ENCODE assay signal across 16 cellular contexts in genomic region chr4:8736083-8736825, GRCh38.
DNase-seq lines count a peak whose midpoint lies in the region; ATAC-seq and TF ChIP-seq lines count a peak whose summit lies in the region.
"Had no signal": no experiment of that assay in that cellular context is flagged by ENCODE, and none has a peak within 500 bp of the region (broad histone marks: within the 10 kb centered on the region; RNA-seq: fewer than 3 reads in every experiment).

No MANE protein-coding gene starts in this region.

- H2AFZ ChIP-seq in SK-N-SH (ENCODE audit: low read depth) (no peak overlapping the region), IMR-90 (replicated peaks; ENCODE audit: low read length, poor library complexity) (no peak overlapping the region)

- no peaks in the 10 kb centered on the region for H3K9me1 ChIP-seq in IMR-90 (ENCODE audit: insufficient read depth, low read length)

- no peak for TF ChIP-seq CTCF in SK-N-SH (IDR thresholded peaks at IDR 0.05)
- no peak for TF ChIP-seq CTCF in IMR-90 (conservative IDR thresholded peaks at IDR 0.05; ENCODE audit: low read depth, low read length)
- no peak for TF ChIP-seq CTCF in esophagus muscularis mucosa (IDR thresholded peaks at IDR 0.05)
- TF ChIP-seq CTCF in sigmoid colon (IDR thresholded peaks at IDR 0.05): no peak

- no peak overlapping the region for H4K8ac ChIP-seq in IMR-90 (ENCODE audit: low read depth in 2 of 2, low read length in 2 of 2)

- no peak overlapping the region for H3K18ac ChIP-seq in IMR-90 (ENCODE audit: low read depth, low read length)

- POLR2A ChIA-PET in SK-N-SH (lab: Yijun Ruan, JAX) (no interaction called here), IMR-90 (lab: Charles Lee; ENCODE audit: unreplicated experiment) (no interaction called here)

- TF ChIP-seq RAD21 in SK-N-SH (IDR thresholded peaks at IDR 0.05; ENCODE audit: low read length): no peak
- TF ChIP-seq RAD21 in IMR-90 (IDR thresholded peaks at IDR 0.05; ENCODE audit: low read length): no peak

- H3K4me3 ChIP-seq in SK-N-SH (ENCODE audit: low read depth in 2 of 2, low read length in 1 of 2) (no peak overlapping the region), IMR-90 (ENCODE audit: insufficient read depth, low read depth, low read length) (no peak overlapping the region), esophagus muscularis mucosa (no peak overlapping the region), sigmoid colon (no peak overlapping the region)
- H3K4me3 ChIP-seq: SK-N-MC had no signal

- peak overlapping the region; percentile 3; the same call in 1 of the 2 replicates for H3K56ac ChIP-seq in IMR-90 (ENCODE audit: extremely low read depth, insufficient read depth, low read length)

- H3K9ac ChIP-seq in SK-N-SH: no peak overlapping the region
- no peak overlapping the region for H3K9ac ChIP-seq in IMR-90 (ENCODE audit: low read depth, low read length)
- H3K9ac ChIP-seq: KMS-11 had no signal

- H3K4ac ChIP-seq in IMR-90 (ENCODE audit: low read depth, low read length): no peak overlapping the region

- no peaks in the 10 kb centered on the region for H3K36me3 ChIP-seq in SK-N-SH (replicated peaks in 1 of 2; ENCODE audit: control insufficient read depth in 1 of 2, insufficient read depth in 2 of 2, low read length in 1 of 2)
- no peaks in the 10 kb centered on the region for H3K36me3 ChIP-seq in IMR-90 (ENCODE audit: control insufficient read depth, insufficient read depth, low read length)
- no peaks in the 10 kb centered on the region for H3K36me3 ChIP-seq in esophagus muscularis mucosa
- H3K36me3 ChIP-seq in sigmoid colon: no peaks in the 10 kb centered on the region

- H3K23ac ChIP-seq in IMR-90 (ENCODE audit: low read depth, low read length): no peak overlapping the region

- H3K14ac ChIP-seq in IMR-90 (replicated peaks; ENCODE audit: low read depth, low read length): no peak overlapping the region

- H3K4me1 ChIP-seq in SK-N-SH (ENCODE audit: control insufficient read depth in 1 of 2, insufficient read depth in 2 of 2, low read depth in 1 of 2, low read length in 1 of 2) (no peaks in the 10 kb centered on the region), IMR-90 (ENCODE audit: control insufficient read depth, insufficient read depth, low read length) (no peaks in the 10 kb centered on the region), esophagus muscularis mucosa (no peaks in the 10 kb centered on the region), sigmoid colon (no peaks in the 10 kb centered on the region)
- H3K4me1 ChIP-seq: Caco-2 had no signal

- H3K27me3 ChIP-seq in SK-N-SH (ENCODE audit: insufficient read depth) (no peaks in the 10 kb centered on the region), IMR-90 (ENCODE audit: control insufficient read depth, insufficient read depth, low read length) (no peaks in the 10 kb centered on the region), esophagus muscularis mucosa (peaks cover 0 to 9% (median 0%) of the 10 kb centered on the region in 4 donors), sigmoid colon (no peaks in the 10 kb centered on the region)

- DNase-seq in SK-N-SH (peak; percentile 7), IMR-90 (no peak), esophagus muscularis mucosa (ENCODE audit: extremely low spot score) (peak; percentile 91), sigmoid colon (peak; percentile 44), H4 (ENCODE audit: low spot score) (no peak)
- DNase-seq: Caco-2, DMS53, NCI-H2029, NCI-H510A treated with DMSO at 0.1 percent for 48 hours, PC-3 had no signal

- no peaks in the 10 kb centered on the region for H3K79me2 ChIP-seq in SK-N-SH (ENCODE audit: insufficient read depth)

- H2BK15ac ChIP-seq in IMR-90 (ENCODE audit: low read depth, low read length): no peak overlapping the region

- H4K20me1 ChIP-seq in SK-N-SH (ENCODE audit: insufficient read depth): no peaks in the 10 kb centered on the region
- H4K20me1 ChIP-seq in IMR-90 (ENCODE audit: insufficient read depth, low read length): no peaks in the 10 kb centered on the region

- no peak for ATAC-seq in SK-N-SH treated with all-trans-retinoic acid at 6 μM for 48 hours
- ATAC-seq in IMR-90 (ENCODE audit: low read depth): no peak
- ATAC-seq in GM21529 (IDR thresholded peaks at IDR 0.05; ENCODE audit: unreplicated experiment): no peak
- ATAC-seq in HG03159 (IDR thresholded peaks at IDR 0.05; ENCODE audit: unreplicated experiment): no peak
- ATAC-seq: PC-3 had no signal

- H3K9me3 ChIP-seq in SK-N-SH: no peaks in the 10 kb centered on the region
- H3K9me3 ChIP-seq in IMR-90 (ENCODE audit: control insufficient read depth, insufficient read depth, low read length): peaks cover 11% of the 10 kb centered on the region
- H3K9me3 ChIP-seq in esophagus muscularis mucosa: peaks cover 0 to 19% (median 2%) of the 10 kb centered on the region in 4 donors
- peaks cover 0 to 2% (median 0%) of the 10 kb centered on the region in 4 donors for H3K9me3 ChIP-seq in sigmoid colon
- H3K9me3 ChIP-seq: Caco-2 had no signal

- H3K9me2 ChIP-seq in SK-N-SH: no peaks in the 10 kb centered on the region

- H2AK9ac ChIP-seq in IMR-90 (replicated peaks; ENCODE audit: low read depth, low read length, poor library complexity): no peak overlapping the region

- BruUV-seq in IMR-90 (replicated peaks; lab: Mats Ljungman, UMichigan): no TSS peak

- TF ChIP-seq EP300 in SK-N-SH (IDR thresholded peaks at IDR 0.05; ENCODE audit: borderline replicate concordance in 1 of 2, low read depth in 1 of 2, low read length in 1 of 2) (no peak), esophagus muscularis mucosa (IDR thresholded peaks at IDR 0.05) (no peak), sigmoid colon (IDR thresholded peaks at IDR 0.05) (no peak)

- no peak overlapping the region for H4K5ac ChIP-seq in IMR-90 (ENCODE audit: low read depth, low read length)

- no peaks in the 10 kb centered on the region for H3F3A ChIP-seq in SK-N-SH (replicated peaks; ENCODE audit: insufficient read depth)

- H2BK5ac ChIP-seq in IMR-90 (ENCODE audit: low read depth, low read length, poor library complexity, severe bottlenecking): no peak overlapping the region

- CTCF ChIA-PET in SK-N-SH (lab: Yijun Ruan, JAX): interaction anchor here (1.0 kb wide), 1 partner anchor 11 kb away, joined by 3 read pairs; no protein-coding TSS in a partner anchor
- CTCF ChIA-PET in IMR-90 (lab: Yijun Ruan, JAX): no interaction called here

- no peak overlapping the region for H3K4me2 ChIP-seq in SK-N-SH
- no peak overlapping the region for H3K4me2 ChIP-seq in IMR-90 (ENCODE audit: low read depth, low read length)
- H3K4me2 ChIP-seq: KMS-11 had no signal

- H2BK20ac ChIP-seq in IMR-90 (ENCODE audit: low read depth, low read length): no peak overlapping the region

- no peaks in the 10 kb centered on the region for H3K79me1 ChIP-seq in IMR-90 (ENCODE audit: low read depth in 1 of 2, low read length in 2 of 2)

- intact Hi-C loops in IMR-90 (cut with micrococcal nuclease): no loop called here
- intact Hi-C loops in esophagus muscularis mucosa (cut with DNase I): no loop called here
- intact Hi-C loops in sigmoid colon (cut with DNase I): no loop called here

- in situ Hi-C loops in IMR-90 (cut with MboI; ENCODE audit: low sequenced_read_pairs): no loop called here

- 44% methylated on average over 18 of the region's 19 CpGs for WGBS in SK-N-SH (ENCODE audit: low lambda C conversion rate)
- 60% methylated on average over 3 of the region's 19 CpGs; no CpG with 5 or more reads in 1 of the 2 experiments for WGBS in IMR-90 (ENCODE audit: extremely low coverage in 2 of 2, insufficient read length in 1 of 2), 2 experiments
- 64% methylated on average over 19 of the region's 19 CpGs for WGBS in esophagus muscularis mucosa
- WGBS in sigmoid colon, 2 donors: 75% methylated on average over 19 of the region's 19 CpGs

- TF ChIP-seq POLR2A in IMR-90 (IDR thresholded peaks at IDR 0.05; ENCODE audit: low read depth, low read length) (no peak), esophagus muscularis mucosa (IDR thresholded peaks at IDR 0.05; ENCODE audit: low read depth) (no peak), sigmoid colon (IDR thresholded peaks at IDR 0.05) (no peak)

- dilution Hi-C loops in IMR-90 (cut with HindIII; ENCODE audit: low sequenced_read_pairs, unreplicated experiment): no loop called here

- H2BK120ac ChIP-seq in IMR-90 (ENCODE audit: low read depth, low read length): no peak overlapping the region

- H3K27ac ChIP-seq in SK-N-SH (ENCODE audit: low read depth in 2 of 2, low read length in 1 of 2): no peak overlapping the region
- no peak overlapping the region for H3K27ac ChIP-seq in IMR-90 (ENCODE audit: insufficient read depth, low read length)
- H3K27ac ChIP-seq in esophagus muscularis mucosa (replicated peaks in 1 of 4): no peak overlapping the region
- H3K27ac ChIP-seq in sigmoid colon: no peak overlapping the region
- H3K27ac ChIP-seq: 22Rv1, KMS-11, SK-N-MC had no signal

- no peak overlapping the region for H2AK5ac ChIP-seq in IMR-90 (ENCODE audit: low read depth, low read length)

- no peak overlapping the region for H4K91ac ChIP-seq in IMR-90 (ENCODE audit: insufficient read depth, low read depth, low read length)

TF ChIP-seq in SK-N-SH, 30 proteins besides CTCF, POLR2A, EP300 and RAD21 (continues in another document):
- TF ChIP-seq USF2 (IDR thresholded peaks at IDR 0.05; ENCODE audit: borderline replicate concordance, low read depth, low read length): no peak

TF ChIP-seq in SK-N-SH treated with all-trans-retinoic acid at 6 μM for 48 hours, 23 proteins besides CTCF, POLR2A, EP300 and RAD21 (continues in another document):
- no peak for TF ChIP-seq ZFP3 (CRISPR knock-in tag; IDR thresholded peaks at IDR 0.05)
- TF ChIP-seq TCF4 (CRISPR knock-in tag; IDR thresholded peaks at IDR 0.05; ENCODE audit: borderline replicate concordance): no peak

TF ChIP-seq in IMR-90, 13 proteins besides CTCF, POLR2A, EP300 and RAD21 (continues in another document):
- TF ChIP-seq MAZ (IDR thresholded peaks at IDR 0.05; ENCODE audit: borderline replicate concordance, low read depth, low read length) (no peak), BHLHE40 (IDR thresholded peaks at IDR 0.05; ENCODE audit: low read depth, low read length) (no peak), USF2 (IDR thresholded peaks at IDR 0.05; ENCODE audit: low read depth, low read length) (no peak), FOS (IDR thresholded peaks at IDR 0.05; ENCODE audit: low read depth, low read length) (no peak), RCOR1 (IDR thresholded peaks at IDR 0.05; ENCODE audit: insufficient replicate concordance, low read length) (no peak), MAFK (IDR thresholded peaks at IDR 0.05; ENCODE audit: low read depth, low read length) (no peak)

Comparison
In these comparisons a context has a peak if more than half of its experiments do, and no peak if none do; other contexts are left out.
1. DNase-seq: peak in SK-N-SH (single experiment), esophagus muscularis mucosa (single experiment) and sigmoid colon (single experiment); none in IMR-90 (single experiment) and H4 (single experiment).